Comparison of ENCODE assay signal across 9 cellular contexts in the genomic region with DNA sequence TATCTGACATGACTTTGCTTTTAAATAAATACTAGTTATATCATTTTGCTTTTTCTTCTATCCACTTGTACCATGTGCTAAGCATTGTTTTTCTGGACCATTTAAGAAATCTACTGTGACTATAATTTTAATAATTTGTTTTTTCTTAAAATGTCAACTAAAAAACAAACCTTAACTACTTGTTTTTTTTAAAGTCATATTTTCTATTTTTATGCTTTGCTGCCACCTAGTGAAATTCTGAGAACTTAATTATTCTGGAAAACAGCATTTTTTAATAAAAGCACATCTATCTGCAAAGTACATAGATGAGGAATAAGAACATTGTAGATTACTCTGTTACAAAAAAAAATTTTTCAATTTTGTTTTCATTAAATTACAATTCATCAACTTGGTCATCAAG. TPM values are rescaled to one million over a fixed set of nuclear protein-coding genes. Genes with fewer than 3 reads are reported as not detected.
A peak's percentile ranks its signal among the peaks of the same experiment; 100 is the strongest.
DNase-seq lines count a peak whose midpoint lies in the region; ATAC-seq and TF ChIP-seq lines count a peak whose summit lies in the region.
"Had no signal": no experiment of that assay in that cellular context is flagged by ENCODE, and none has a peak within 500 bp of the region (broad histone marks: within the 10 kb centered on the region; RNA-seq: fewer than 3 reads in every experiment).

No MANE protein-coding gene starts in this region.

- no peaks in the 10 kb centered on the region for H3K9me2 ChIP-seq in SK-N-SH

- peaks cover 12% of the 10 kb centered on the region for H3F3A ChIP-seq in SK-N-SH (replicated peaks; ENCODE audit: insufficient read depth)

- no peak overlapping the region for H3K4me3 Mint-ChIP-seq in endothelial cell (ENCODE audit: unreplicated experiment)
- no peak overlapping the region for H3K4me3 Mint-ChIP-seq in T-helper 2 cell treated with Interferon-gamma antibody and Interleukin-4, amounts not matched to agents 5 μg/mL and 100 μg/mL, for 36 hours
- no peak overlapping the region for H3K4me3 Mint-ChIP-seq in activated CD4-positive, alpha-beta T cell treated with anti-CD3 and anti-CD28 coated beads for 36 hours

- intact Hi-C loops in activated CD4-positive, alpha-beta T cell treated with anti-CD3 and anti-CD28 coated beads for 36 hours (cut with DNase I, micrococcal nuclease), result no loop called here

- no peaks in the 10 kb centered on the region for H3K27me3 Mint-ChIP-seq in endothelial cell (ENCODE audit: unreplicated experiment)
- no peaks in the 10 kb centered on the region for H3K27me3 Mint-ChIP-seq in T-helper 2 cell treated with Interferon-gamma antibody and Interleukin-4, amounts not matched to agents 5 μg/mL and 100 μg/mL, for 36 hours (ENCODE audit: low read depth)
- H3K27me3 Mint-ChIP-seq in activated CD4-positive, alpha-beta T cell treated with anti-CD3 and anti-CD28 coated beads for 36 hours, result no peaks in the 10 kb centered on the region

- no peak for ATAC-seq in SK-N-SH treated with all-trans-retinoic acid at 6 μM for 48 hours
- no peak for ATAC-seq in GM21619 (IDR thresholded peaks at IDR 0.05; ENCODE audit: unreplicated experiment)
- no peak for ATAC-seq in activated CD4-positive, alpha-beta T cell treated with anti-CD3 and anti-CD28 coated beads for 36 hours

- H3K79me2 ChIP-seq in SK-N-SH (ENCODE audit: insufficient read depth), result no peaks in the 10 kb centered on the region

- H3K36me3 ChIP-seq in SK-N-SH (replicated peaks in 1 of 2; ENCODE audit: control insufficient read depth in 1 of 2, insufficient read depth in 2 of 2, low read length in 1 of 2), result peaks cover 51 to 52% of the 10 kb centered on the region in 2 experiments

- no peak overlapping the region for H2AFZ ChIP-seq in SK-N-SH (ENCODE audit: low read depth)

- no peaks in the 10 kb centered on the region for H3K27me3 ChIP-seq in SK-N-SH (ENCODE audit: insufficient read depth)

- no peaks in the 10 kb centered on the region for H3K9me3 ChIP-seq in SK-N-SH

- H3K27ac ChIP-seq in SK-N-SH (ENCODE audit: low read depth in 2 of 2, low read length in 1 of 2), result no peak overlapping the region

- peak; percentile 82 for TF ChIP-seq CTCF in SK-N-SH (IDR thresholded peaks at IDR 0.05)
- peak; percentile 63 for TF ChIP-seq CTCF in endothelial cell (IDR thresholded peaks at IDR 0.05; ENCODE audit: unreplicated experiment)

- H3K4me3 ChIP-seq in SK-N-SH (ENCODE audit: low read depth in 2 of 2, low read length in 1 of 2), result no peak overlapping the region

- no peaks in the 10 kb centered on the region for H4K20me1 ChIP-seq in SK-N-SH (ENCODE audit: insufficient read depth)

- H3K4me1 ChIP-seq in SK-N-SH (ENCODE audit: control insufficient read depth in 1 of 2, insufficient read depth in 2 of 2, low read depth in 1 of 2, low read length in 1 of 2), result no peaks in the 10 kb centered on the region; a peak in 1 of 4 replicates

- H3K9me3 Mint-ChIP-seq in endothelial cell (ENCODE audit: unreplicated experiment), result no peaks in the 10 kb centered on the region
- H3K9me3 Mint-ChIP-seq in T-helper 2 cell treated with Interferon-gamma antibody and Interleukin-4, amounts not matched to agents 5 μg/mL and 100 μg/mL, for 36 hours, result no peaks in the 10 kb centered on the region
- H3K9me3 Mint-ChIP-seq in activated CD4-positive, alpha-beta T cell treated with anti-CD3 and anti-CD28 coated beads for 36 hours (ENCODE audit: low read depth), result no peaks in the 10 kb centered on the region

- H3K4me2 ChIP-seq in SK-N-SH, result no peak overlapping the region

- POLR2A ChIA-PET in SK-N-SH (lab: Yijun Ruan, JAX), result no interaction called here
- POLR2A ChIA-PET in activated CD4-positive, alpha-beta T cell treated with anti-CD3 and anti-CD28 coated beads for 36 hours (lab: Charles Lee), result no interaction called here

- H3K36me3 Mint-ChIP-seq in endothelial cell (ENCODE audit: low read depth, unreplicated experiment), result peaks cover 3% of the 10 kb centered on the region
- H3K36me3 Mint-ChIP-seq in T-helper 2 cell treated with Interferon-gamma antibody and Interleukin-4, amounts not matched to agents 5 μg/mL and 100 μg/mL, for 36 hours (ENCODE audit: low read depth), result peaks cover 9% of the 10 kb centered on the region
- peaks cover 19% of the 10 kb centered on the region for H3K36me3 Mint-ChIP-seq in activated CD4-positive, alpha-beta T cell treated with anti-CD3 and anti-CD28 coated beads for 36 hours (ENCODE audit: low read depth)

- no peak for TF ChIP-seq EP300 in SK-N-SH (IDR thresholded peaks at IDR 0.05; ENCODE audit: borderline replicate concordance in 1 of 2, low read depth in 1 of 2, low read length in 1 of 2)

- TF ChIP-seq RAD21 in SK-N-SH (IDR thresholded peaks at IDR 0.05; ENCODE audit: low read length), result peak; percentile 66

- CTCF ChIA-PET in SK-N-SH (lab: Yijun Ruan, JAX), result interaction anchor here (0.7 to 4.5 kb wide), 19 partner anchors 8 to 714 kb away, joined by 3 to 94 read pairs (median 4); a partner anchor contains a TSS
- CTCF ChIA-PET in activated CD4-positive, alpha-beta T cell treated with anti-CD3 and anti-CD28 coated beads for 36 hours (lab: Charles Lee), result interaction anchor here (0.8 to 1.6 kb wide), 6 partner anchors 9 to 587 kb away, joined by 3 to 13 read pairs (median 4); no protein-coding TSS in a partner anchor

- no peaks in the 10 kb centered on the region for H3K4me1 Mint-ChIP-seq in endothelial cell (ENCODE audit: unreplicated experiment)
- H3K4me1 Mint-ChIP-seq in T-helper 2 cell treated with Interferon-gamma antibody and Interleukin-4, amounts not matched to agents 5 μg/mL and 100 μg/mL, for 36 hours (ENCODE audit: low read depth), result no peaks in the 10 kb centered on the region
- no peaks in the 10 kb centered on the region for H3K4me1 Mint-ChIP-seq in activated CD4-positive, alpha-beta T cell treated with anti-CD3 and anti-CD28 coated beads for 36 hours

- DNase-seq in SK-N-SH (peak; percentile 17), NCI-H460 (ENCODE audit: extremely low read depth, low read depth) (peak; percentile 23), endothelial cell (ENCODE audit: low spot score) (no peak), superior temporal gyrus (ENCODE audit: extremely low spot score) (peak; percentile 76)
- DNase-seq in T-helper 2 cell treated with Interferon-gamma antibody and Interleukin-4, amounts not matched to agents 5 μg/mL and 100 μg/mL, for 36 hours (ENCODE audit: low spot score), result no peak
- no peak for DNase-seq in activated CD4-positive, alpha-beta T cell treated with anti-CD3 and anti-CD28 coated beads for 36 hours
- DNase-seq: activated CD4-positive, alpha-beta T cell treated with anti-CD3 and anti-CD28 coated beads, Interleukin-2, amount 50 U/mL, for 48 hours had no signal

- no peak overlapping the region for H3K9ac ChIP-seq in SK-N-SH

- H3K27ac Mint-ChIP-seq in endothelial cell (ENCODE audit: unreplicated experiment), result no peak overlapping the region
- no peak overlapping the region for H3K27ac Mint-ChIP-seq in T-helper 2 cell treated with Interferon-gamma antibody and Interleukin-4, amounts not matched to agents 5 μg/mL and 100 μg/mL, for 36 hours
- H3K27ac Mint-ChIP-seq in activated CD4-positive, alpha-beta T cell treated with anti-CD3 and anti-CD28 coated beads for 36 hours, result no peak overlapping the region

TF ChIP-seq in SK-N-SH, 30 proteins besides CTCF, POLR2A, EP300 and RAD21:
- TF ChIP-seq NFIC (IDR thresholded peaks at IDR 0.05; ENCODE audit: borderline replicate concordance) (no peak), SMC3 (IDR thresholded peaks at IDR 0.05; ENCODE audit: low read depth, low read length) (peak; percentile 19; the same call in 1 of the 2 replicates)

TF ChIP-seq in SK-N-SH treated with all-trans-retinoic acid at 6 μM for 48 hours, 23 proteins besides CTCF, POLR2A, EP300 and RAD21 (continues in another document):
- TF ChIP-seq ISL1 (CRISPR knock-in tag; IDR thresholded peaks at IDR 0.05) (no peak), GLIS3 (CRISPR knock-in tag; IDR thresholded peaks at IDR 0.05) (no peak), ZNF8 (CRISPR knock-in tag; IDR thresholded peaks at IDR 0.05) (no peak), PPARA (CRISPR knock-in tag; IDR thresholded peaks at IDR 0.05; ENCODE audit: borderline replicate concordance) (no peak), BACH2 (CRISPR knock-in tag; IDR thresholded peaks at IDR 0.05; ENCODE audit: borderline replicate concordance) (no peak), ZFP3 (CRISPR knock-in tag; IDR thresholded peaks at IDR 0.05) (no peak), TCF4 (CRISPR knock-in tag; IDR thresholded peaks at IDR 0.05; ENCODE audit: borderline replicate concordance) (no peak)
- TF ChIP-seq, protein P1, sequence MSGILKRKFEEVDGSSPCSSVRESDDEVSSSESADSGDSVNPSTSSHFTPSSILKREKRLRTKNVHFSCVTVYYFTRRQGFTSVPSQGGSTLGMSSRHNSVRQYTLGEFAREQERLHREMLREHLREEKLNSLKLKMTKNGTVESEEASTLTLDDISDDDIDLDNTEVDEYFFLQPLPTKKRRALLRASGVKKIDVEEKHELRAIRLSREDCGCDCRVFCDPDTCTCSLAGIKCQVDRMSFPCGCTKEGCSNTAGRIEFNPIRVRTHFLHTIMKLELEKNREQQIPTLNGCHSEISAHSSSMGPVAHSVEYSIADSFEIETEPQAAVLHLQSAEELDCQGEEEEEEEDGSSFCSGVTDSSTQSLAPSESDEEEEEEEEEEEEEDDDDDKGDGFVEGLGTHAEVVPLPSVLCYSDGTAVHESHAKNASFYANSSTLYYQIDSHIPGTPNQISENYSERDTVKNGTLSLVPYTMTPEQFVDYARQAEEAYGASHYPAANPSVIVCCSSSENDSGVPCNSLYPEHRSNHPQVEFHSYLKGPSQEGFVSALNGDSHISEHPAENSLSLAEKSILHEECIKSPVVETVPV (CRISPR knock-in tag; IDR thresholded peaks at IDR 0.05), result no peak
- TF ChIP-seq, protein P2, sequence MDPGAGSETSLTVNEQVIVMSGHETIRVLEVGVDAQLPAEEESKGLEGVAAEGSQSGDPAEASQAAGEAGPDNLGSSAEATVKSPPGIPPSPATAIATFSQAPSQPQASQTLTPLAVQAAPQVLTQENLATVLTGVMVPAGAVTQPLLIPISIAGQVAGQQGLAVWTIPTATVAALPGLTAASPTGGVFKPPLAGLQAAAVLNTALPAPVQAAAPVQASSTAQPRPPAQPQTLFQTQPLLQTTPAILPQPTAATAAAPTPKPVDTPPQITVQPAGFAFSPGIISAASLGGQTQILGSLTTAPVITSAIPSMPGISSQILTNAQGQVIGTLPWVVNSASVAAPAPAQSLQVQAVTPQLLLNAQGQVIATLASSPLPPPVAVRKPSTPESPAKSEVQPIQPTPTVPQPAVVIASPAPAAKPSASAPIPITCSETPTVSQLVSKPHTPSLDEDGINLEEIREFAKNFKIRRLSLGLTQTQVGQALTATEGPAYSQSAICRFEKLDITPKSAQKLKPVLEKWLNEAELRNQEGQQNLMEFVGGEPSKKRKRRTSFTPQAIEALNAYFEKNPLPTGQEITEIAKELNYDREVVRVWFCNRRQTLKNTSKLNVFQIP (CRISPR knock-in tag; IDR thresholded peaks at IDR 0.05; ENCODE audit: borderline replicate concordance, low read depth), result no peak

RNA-seq across cellular contexts. Expression of a gene that starts 47.4 kb away (rescaled TPM):
- 4.1 and 4.7 TPM in 2 replicates for polyA plus RNA-seq in SK-N-SH (2012; rRNA removed)
- polyA plus RNA-seq in SK-N-SH (2012; cell fraction: cytosol; rRNA removed), result 6.3 and 10.0 TPM in 2 replicates
- 5.3 and 9.1 TPM in 2 replicates for polyA plus RNA-seq in SK-N-SH (2012; cell fraction: nucleus; rRNA removed)
- 35.1 and 39.8 TPM in 2 replicates for total RNA-seq in NCI-H460 (2014; rRNA removed; shearing (Covaris generic))
- 33.9 and 57.8 TPM in 2 replicates for polyA plus RNA-seq in NCI-H460 (2014; cell fraction: nucleus; rRNA removed)
- total RNA-seq in endothelial cell (ENCODE audit: unreplicated experiment), result 16.7 TPM
- total RNA-seq in activated CD4-positive, alpha-beta T cell treated with anti-CD3 and anti-CD28 coated beads for 36 hours, result 10 to 100 TPM; 23.5 to 25.1 TPM

Comparison
In these comparisons a context has a peak if more than half of its experiments do, and no peak if none do; other contexts are left out.
1. DNase-seq: peak in SK-N-SH (single experiment), NCI-H460 (single experiment) and superior temporal gyrus (single experiment); none in endothelial cell (single experiment), T-helper 2 cell treated with Interferon-gamma antibody and Interleukin-4, amounts not matched to agents 5 μg/mL and 100 μg/mL, for 36 hours (single experiment) and activated CD4-positive, alpha-beta T cell treated with anti-CD3 and anti-CD28 coated beads for 36 hours (single experiment).